Comparison of ENCODE assay signal across 16 cellular contexts in the genomic region with DNA sequence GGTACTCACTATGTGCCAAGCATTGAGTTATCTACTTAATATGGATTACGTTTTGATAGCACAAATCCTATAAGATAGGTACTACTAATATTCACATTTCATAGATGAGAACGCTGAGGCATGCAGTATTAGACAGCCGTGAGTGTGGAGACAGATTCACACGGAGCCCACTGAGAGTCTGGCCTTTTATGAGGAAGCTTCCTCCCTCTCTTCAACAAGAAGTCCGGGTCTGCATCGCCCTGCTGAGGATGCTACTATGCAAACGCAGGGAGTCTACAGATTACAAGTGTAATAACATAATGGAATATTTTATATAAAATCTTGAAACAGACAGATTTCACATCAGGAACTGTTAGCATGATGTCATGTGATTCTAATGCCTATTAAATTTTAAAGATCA.
A peak's percentile ranks its signal among the peaks of the same experiment; 100 is the strongest.
DNase-seq lines count a peak whose midpoint lies in the region; ATAC-seq and TF ChIP-seq lines count a peak whose summit lies in the region.
"Had no signal": no experiment of that assay in that cellular context is flagged by ENCODE, and none has a peak within 500 bp of the region (broad histone marks: within the 10 kb centered on the region; RNA-seq: fewer than 3 reads in every experiment).

No MANE protein-coding gene starts in this region.

- H3K9me3 ChIP-seq in skeletal muscle tissue (ENCODE audit: control insufficient read depth in 3 of 3, low read length in 3 of 3): no peaks in the 10 kb centered on the region
- H3K9me3 ChIP-seq in WERI-Rb-1 (ENCODE audit: severe bottlenecking): no peaks in the 10 kb centered on the region
- H3K9me3 ChIP-seq: neutrophil, Peyer's patch had no signal

- H3K27me3 Mint-ChIP-seq in GM23338 (ENCODE audit: insufficient read depth, low read depth, poor library complexity): peaks cover 5% of the 10 kb centered on the region
- H3K27me3 Mint-ChIP-seq in brain: peaks cover 7% of the 10 kb centered on the region

- H3K36me3 Mint-ChIP-seq in GM23338 (ENCODE audit: low read depth) (no peaks in the 10 kb centered on the region), brain (no peaks in the 10 kb centered on the region)
- H3K36me3 Mint-ChIP-seq: stimulated activated memory B cell treated with anti-CD40 and anti-IgM and Interleukin-4, amounts not matched to agents 10 μg/mL and 1 μg/mL and 100 μg/mL, for 72 hours had no signal

- H3K9ac ChIP-seq in skeletal muscle tissue (ENCODE audit: low read depth in 1 of 3, low read length in 3 of 3): no peak overlapping the region

- H3K27ac Mint-ChIP-seq in GM23338 (no peak overlapping the region), brain (peak overlapping the region in 2 of 5 experiments; percentile 49 to 79)
- H3K27ac Mint-ChIP-seq: activated CD8-positive, alpha-beta T cell treated with anti-CD3 and anti-CD28 coated beads for 36 hours; stimulated activated memory B cell treated with anti-CD40 and anti-IgM and Interleukin-4, amounts not matched to agents 10 μg/mL and 1 μg/mL and 100 μg/mL, for 72 hours had no signal

- peak overlapping the region; percentile 89 for H3K4me2 ChIP-seq in GM23338

- H3F3A ChIP-seq in GM23338 (replicated peaks; ENCODE audit: low read depth): no peaks in the 10 kb centered on the region

- H3K27me3 ChIP-seq in GM23338 (ENCODE audit: insufficient read depth) (peaks cover 18% of the 10 kb centered on the region; the same call in 1 of the 2 replicates), skeletal muscle tissue (ENCODE audit: control insufficient read depth in 3 of 3, insufficient read depth in 3 of 3, low read length in 3 of 3) (no peaks in the 10 kb centered on the region), WERI-Rb-1 (ENCODE audit: insufficient read depth, low read depth, severe bottlenecking) (no peaks in the 10 kb centered on the region)
- H3K27me3 ChIP-seq: Peyer's patch had no signal

- no peak for ATAC-seq in GM23338

- H3K36me3 ChIP-seq in GM23338 (ENCODE audit: insufficient read depth) (no peaks in the 10 kb centered on the region), skeletal muscle tissue (ENCODE audit: control insufficient read depth in 3 of 3, insufficient read depth in 3 of 3, low read length in 3 of 3) (no peaks in the 10 kb centered on the region), WERI-Rb-1 (no peaks in the 10 kb centered on the region)
- H3K36me3 ChIP-seq: neutrophil, Peyer's patch had no signal

- H3K9me2 ChIP-seq in GM23338 (ENCODE audit: insufficient read depth): 0 out of 2 replicates have a peak, but pooled peaks cover 3% of the 10 kb centered on the region

- TF ChIP-seq CTCF in GM23338 (conservative IDR thresholded peaks at IDR 0.05; ENCODE audit: low read depth in 2 of 2) (no peak), brain (conservative IDR thresholded peaks at IDR 0.05) (no peak), WERI-Rb-1 (IDR thresholded peaks at IDR 0.05; ENCODE audit: low read depth, low read length) (no peak)

- no peaks in the 10 kb centered on the region for H4K20me1 ChIP-seq in GM23338 (replicated peaks; ENCODE audit: insufficient read depth)

- H3K27ac ChIP-seq in GM23338 (ENCODE audit: low read depth) (no peak overlapping the region), skeletal muscle tissue (ENCODE audit: low read depth, low read length) (peak overlapping the region; percentile 49), WERI-Rb-1 (no peak overlapping the region)
- H3K27ac ChIP-seq: neutrophil had no signal

- DNase-seq in GM23338 (ENCODE audit: low spot score) (no peak), inferior parietal cortex (ENCODE audit: extremely low spot score) (peak; percentile 20), NCI-H1092 (lab: John Stamatoyannopoulos, UW) (no peak), WERI-Rb-1 (no peak), SIG-M5 (lab: John Stamatoyannopoulos, UW) (no peak), SW480 (ENCODE audit: low spot score) (no peak)
- DNase-seq: activated naive CD4-positive, alpha-beta T cell; NCI-H1436; NCI-H524 treated with DMSO at 0.1 percent for 48 hours; stimulated activated CD4-positive, alpha-beta T cell treated with anti-CD3 and anti-CD28 coated beads, Interleukin-1b, Interleukin-23, amount 100 ng/mL, for 48 hours had no signal

- H3K9me3 Mint-ChIP-seq in GM23338 (no peaks in the 10 kb centered on the region), brain (no peaks in the 10 kb centered on the region)
- H3K9me3 Mint-ChIP-seq: activated CD8-positive, alpha-beta T cell treated with anti-CD3 and anti-CD28 coated beads for 36 hours had no signal

- H3K4me3 ChIP-seq in GM23338: peak overlapping the region; percentile 66
- H3K4me3 ChIP-seq in skeletal muscle tissue (ENCODE audit: low read length in 3 of 3): no peak overlapping the region
- no peak overlapping the region for H3K4me3 ChIP-seq in WERI-Rb-1 (ENCODE audit: low read depth, low read length)

- peaks cover 13% of the 10 kb centered on the region for H3K4me1 ChIP-seq in GM23338 (ENCODE audit: insufficient read depth)
- peaks cover 5 to 11% (median 7%) of the 10 kb centered on the region in 3 donors for H3K4me1 ChIP-seq in skeletal muscle tissue (ENCODE audit: control insufficient read depth in 3 of 3, insufficient read depth in 3 of 3, low read length in 3 of 3)
- H3K4me1 ChIP-seq: Peyer's patch had no signal

- H3K4me3 Mint-ChIP-seq in GM23338 (peak overlapping the region; percentile 79), brain (peak overlapping the region; percentile 70 to 87 (median 85))
- H3K4me3 Mint-ChIP-seq: activated CD8-positive, alpha-beta T cell treated with anti-CD3 and anti-CD28 coated beads for 36 hours; stimulated activated memory B cell treated with anti-CD40 and anti-IgM and Interleukin-4, amounts not matched to agents 10 μg/mL and 1 μg/mL and 100 μg/mL, for 72 hours had no signal

- no peak overlapping the region; the same call in 1 of the 2 replicates for H2AFZ ChIP-seq in GM23338

- H3K4me1 Mint-ChIP-seq in GM23338: peaks cover 19% of the 10 kb centered on the region
- peaks cover 33% of the 10 kb centered on the region for H3K4me1 Mint-ChIP-seq in brain
- H3K4me1 Mint-ChIP-seq: stimulated activated memory B cell treated with anti-CD40 and anti-IgM and Interleukin-4, amounts not matched to agents 10 μg/mL and 1 μg/mL and 100 μg/mL, for 72 hours had no signal

- H3K79me2 ChIP-seq in GM23338 (replicated peaks; ENCODE audit: insufficient read depth): no peaks in the 10 kb centered on the region

TF ChIP-seq in GM23338, 12 proteins besides CTCF, POLR2A, EP300 and RAD21 (continues in another document):
- TF ChIP-seq NANOG (IDR thresholded peaks at IDR 0.05; ENCODE audit: borderline replicate concordance) (no peak), POLR2AphosphoS5 (IDR thresholded peaks at IDR 0.05; ENCODE audit: low read depth) (no peak), ZNF331 (CRISPR knock-in tag; IDR thresholded peaks at IDR 0.05; ENCODE audit: low read depth) (no peak)
- TF ChIP-seq, protein P1, sequence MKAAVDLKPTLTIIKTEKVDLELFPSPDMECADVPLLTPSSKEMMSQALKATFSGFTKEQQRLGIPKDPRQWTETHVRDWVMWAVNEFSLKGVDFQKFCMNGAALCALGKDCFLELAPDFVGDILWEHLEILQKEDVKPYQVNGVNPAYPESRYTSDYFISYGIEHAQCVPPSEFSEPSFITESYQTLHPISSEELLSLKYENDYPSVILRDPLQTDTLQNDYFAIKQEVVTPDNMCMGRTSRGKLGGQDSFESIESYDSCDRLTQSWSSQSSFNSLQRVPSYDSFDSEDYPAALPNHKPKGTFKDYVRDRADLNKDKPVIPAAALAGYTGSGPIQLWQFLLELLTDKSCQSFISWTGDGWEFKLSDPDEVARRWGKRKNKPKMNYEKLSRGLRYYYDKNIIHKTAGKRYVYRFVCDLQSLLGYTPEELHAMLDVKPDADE (IDR thresholded peaks at IDR 0.05): no peak
